ENCODE assay signal across 15 cellular contexts in genomic region chrX:68503830-68504229, GRCh38. TPM values are rescaled to one million over a fixed set of nuclear protein-coding genes. Genes with fewer than 3 reads are reported as not detected.
DNase-seq lines count a peak whose midpoint lies in the region; ATAC-seq and TF ChIP-seq lines count a peak whose summit lies in the region.
"Had no signal": no experiment of that assay in that cellular context is flagged by ENCODE, and none has a peak within 500 bp of the region (broad histone marks: within the 10 kb centered on the region; RNA-seq: fewer than 3 reads in every experiment).

No MANE protein-coding gene starts in this region.

- H2AFZ ChIP-seq in osteoblast (ENCODE audit: low read length), result no peak overlapping the region
- H2AFZ ChIP-seq: GM23338 had no signal

- TF ChIP-seq CTCF in HEK293 (tag by site-specific recombination; IDR thresholded peaks at IDR 0.05), result no peak
- TF ChIP-seq CTCF in osteoblast (IDR thresholded peaks at IDR 0.05; ENCODE audit: extremely low read depth, low read depth, low read length), result no peak

- DNase-seq in activated CD4-positive, alpha-beta T cell treated with anti-CD3 and anti-CD28 coated beads for 36 hours, result peak; percentile 47
- DNase-seq in activated CD4-positive, alpha-beta T cell treated with anti-CD3 and anti-CD28 coated beads, Interleukin-2, amount 50 U/mL, for 4 hours, result no peak
- no peak for DNase-seq in activated T-helper 1 cell treated with anti-CD3 and anti-CD28 coated beads, Interleukin-12 subunit alpha, Interleukin-12 subunit beta, Interleukin-2, Interleukin-4 antibody, amounts not matched to agents 30 ng/mL and 10 ng/mL and 1 ng/mL, durations not matched to agents 14 hours and 24 hours and 36 hours (ENCODE audit: low spot score)
- no peak for DNase-seq in osteoblast (ENCODE audit: insufficient read length, low spot score, missing footprints)
- no peak for DNase-seq in DMS153 treated with DMSO at 0.1 percent for 48 hours (lab: John Stamatoyannopoulos, UW; ENCODE audit: unreplicated experiment)
- DNase-seq in hepatic stellate cell (ENCODE audit: low spot score), result no peak
- DNase-seq: DMS 273 treated with DMSO at 0.1 percent for 48 hours, KG1, NCI-H2081, SK-N-SH had no signal

- no peak overlapping the region for H3K4me3 ChIP-seq in HEK293 (ENCODE audit: low read depth, low read length)
- H3K4me3 ChIP-seq in osteoblast (ENCODE audit: insufficient read depth, low read length), result no peak overlapping the region
- H3K4me3 ChIP-seq: GM23338 had no signal

- intact Hi-C loops in activated CD4-positive, alpha-beta T cell treated with anti-CD3 and anti-CD28 coated beads for 36 hours (cut with DNase I, micrococcal nuclease), result loop anchor here (1.0 to 10.0 kb wide), 5 partner anchors 67 to 1631 kb away; partner anchors contain the start of genes IGBP1 (in 2 of the 2), EFNB1 (in 1 of the 2) and PJA1 (in 1 of the 2)
- intact Hi-C loops in activated T-helper 1 cell treated with anti-CD3 and anti-CD28 coated beads, Interleukin-12 subunit alpha, Interleukin-12 subunit beta, Interleukin-2, Interleukin-4 antibody, amounts not matched to agents 30 ng/mL and 10 ng/mL and 1 ng/mL, durations not matched to agents 14 hours and 24 hours and 36 hours (cut with micrococcal nuclease), result loop anchor here (5.0 kb wide), 3 partner anchors 68 to 323 kb away; partner anchors contain the start of gene EFNB1

- peak overlapping the region; percentile 86 for H3K27ac Mint-ChIP-seq in activated CD4-positive, alpha-beta T cell treated with anti-CD3 and anti-CD28 coated beads for 36 hours
- peak overlapping the region; percentile 67 for H3K27ac Mint-ChIP-seq in activated T-helper 1 cell treated with anti-CD3 and anti-CD28 coated beads, Interleukin-12 subunit alpha, Interleukin-12 subunit beta, Interleukin-2, Interleukin-4 antibody, amounts not matched to agents 30 ng/mL and 10 ng/mL and 1 ng/mL, durations not matched to agents 14 hours and 24 hours and 36 hours
- H3K27ac Mint-ChIP-seq: GM23338, type B pancreatic cell had no signal

- POLR2A ChIA-PET in activated CD4-positive, alpha-beta T cell treated with anti-CD3 and anti-CD28 coated beads for 36 hours (lab: Charles Lee), result no interaction called here
- POLR2A ChIA-PET in HEK293 (lab: Yijun Ruan, JAX), result no interaction called here

- ATAC-seq in activated CD4-positive, alpha-beta T cell treated with anti-CD3 and anti-CD28 coated beads for 36 hours, result peak; percentile 47
- ATAC-seq in HG03196 (IDR thresholded peaks at IDR 0.05; ENCODE audit: unreplicated experiment), result no peak
- ATAC-seq: GM23338 had no signal

- peaks cover 84% of the 10 kb centered on the region for H3K79me2 ChIP-seq in osteoblast (ENCODE audit: insufficient read depth, low read length)

- H4K20me1 ChIP-seq in osteoblast (ENCODE audit: insufficient read depth, low read length), result peaks cover 13% of the 10 kb centered on the region

- peaks cover 6 to 25% of the 10 kb centered on the region in 2 experiments; a peak in 2 of 3 replicates for H3K36me3 ChIP-seq in HEK293 (ENCODE audit: control insufficient read depth in 2 of 2, insufficient read depth in 1 of 2, low read length in 2 of 2)
- H3K36me3 ChIP-seq in osteoblast (ENCODE audit: insufficient read depth, low read length), result no peaks in the 10 kb centered on the region

- no peaks in the 10 kb centered on the region for H3K27me3 ChIP-seq in osteoblast (ENCODE audit: insufficient read depth, low read length)

- H3K27me3 Mint-ChIP-seq in activated CD4-positive, alpha-beta T cell treated with anti-CD3 and anti-CD28 coated beads for 36 hours, result no peaks in the 10 kb centered on the region
- H3K27me3 Mint-ChIP-seq in activated T-helper 1 cell treated with anti-CD3 and anti-CD28 coated beads, Interleukin-12 subunit alpha, Interleukin-12 subunit beta, Interleukin-2, Interleukin-4 antibody, amounts not matched to agents 30 ng/mL and 10 ng/mL and 1 ng/mL, durations not matched to agents 14 hours and 24 hours and 36 hours (ENCODE audit: insufficient read depth), result no peaks in the 10 kb centered on the region
- H3K27me3 Mint-ChIP-seq: type B pancreatic cell had no signal

- H3K4me1 Mint-ChIP-seq in activated CD4-positive, alpha-beta T cell treated with anti-CD3 and anti-CD28 coated beads for 36 hours, result peaks cover 63% of the 10 kb centered on the region
- H3K4me1 Mint-ChIP-seq in activated T-helper 1 cell treated with anti-CD3 and anti-CD28 coated beads, Interleukin-12 subunit alpha, Interleukin-12 subunit beta, Interleukin-2, Interleukin-4 antibody, amounts not matched to agents 30 ng/mL and 10 ng/mL and 1 ng/mL, durations not matched to agents 14 hours and 24 hours and 36 hours (ENCODE audit: low read depth), result peaks cover 36% of the 10 kb centered on the region

- no peak overlapping the region for H3K27ac ChIP-seq in HEK293 (ENCODE audit: extremely low read depth, low read depth, low read length)
- peak overlapping the region; percentile 58 for H3K27ac ChIP-seq in osteoblast (ENCODE audit: low read depth, low read length)
- H3K27ac ChIP-seq: epithelial cell of prostate had no signal

- H3K4me3 Mint-ChIP-seq in activated CD4-positive, alpha-beta T cell treated with anti-CD3 and anti-CD28 coated beads for 36 hours, result peak overlapping the region; percentile 26
- no peak overlapping the region for H3K4me3 Mint-ChIP-seq in activated T-helper 1 cell treated with anti-CD3 and anti-CD28 coated beads, Interleukin-12 subunit alpha, Interleukin-12 subunit beta, Interleukin-2, Interleukin-4 antibody, amounts not matched to agents 30 ng/mL and 10 ng/mL and 1 ng/mL, durations not matched to agents 14 hours and 24 hours and 36 hours
- H3K4me3 Mint-ChIP-seq: GM23338, type B pancreatic cell had no signal

- peaks cover 26% of the 10 kb centered on the region for H3K36me3 Mint-ChIP-seq in activated CD4-positive, alpha-beta T cell treated with anti-CD3 and anti-CD28 coated beads for 36 hours (ENCODE audit: low read depth)
- H3K36me3 Mint-ChIP-seq in activated T-helper 1 cell treated with anti-CD3 and anti-CD28 coated beads, Interleukin-12 subunit alpha, Interleukin-12 subunit beta, Interleukin-2, Interleukin-4 antibody, amounts not matched to agents 30 ng/mL and 10 ng/mL and 1 ng/mL, durations not matched to agents 14 hours and 24 hours and 36 hours (ENCODE audit: low read depth), result peaks cover 9% of the 10 kb centered on the region
- H3K36me3 Mint-ChIP-seq: type B pancreatic cell had no signal

- H3K4me1 ChIP-seq in HEK293 (ENCODE audit: control insufficient read depth, insufficient read depth, low read length) (no peaks in the 10 kb centered on the region), osteoblast (ENCODE audit: insufficient read depth, low read length) (peaks cover 3% of the 10 kb centered on the region)

- no peak overlapping the region for H3K4me2 ChIP-seq in osteoblast (ENCODE audit: insufficient read depth, low read length)
- H3K4me2 ChIP-seq: GM23338, SK-N-SH had no signal

- H3K9me3 Mint-ChIP-seq in activated CD4-positive, alpha-beta T cell treated with anti-CD3 and anti-CD28 coated beads for 36 hours (ENCODE audit: low read depth), result no peaks in the 10 kb centered on the region
- no peaks in the 10 kb centered on the region for H3K9me3 Mint-ChIP-seq in activated T-helper 1 cell treated with anti-CD3 and anti-CD28 coated beads, Interleukin-12 subunit alpha, Interleukin-12 subunit beta, Interleukin-2, Interleukin-4 antibody, amounts not matched to agents 30 ng/mL and 10 ng/mL and 1 ng/mL, durations not matched to agents 14 hours and 24 hours and 36 hours
- H3K9me3 Mint-ChIP-seq: GM23338, type B pancreatic cell had no signal

- CTCF ChIA-PET in activated CD4-positive, alpha-beta T cell treated with anti-CD3 and anti-CD28 coated beads for 36 hours (lab: Charles Lee), result interaction anchor here (0.8 kb wide), 1 partner anchor 1644 kb away, joined by 3 read pairs; no protein-coding TSS in a partner anchor
- CTCF ChIA-PET in HEK293 (lab: Yijun Ruan, JAX), result no interaction called here

- no peaks in the 10 kb centered on the region for H3K9me3 ChIP-seq in HEK293 (ENCODE audit: control insufficient read depth, insufficient read depth, low read depth, low read length)
- no peaks in the 10 kb centered on the region for H3K9me3 ChIP-seq in osteoblast (ENCODE audit: low read depth, low read length)
- H3K9me3 ChIP-seq: SK-N-SH had no signal

TF ChIP-seq in HEK293, 187 proteins besides CTCF, POLR2A, EP300 and RAD21 (continues in another document):
- TF ChIP-seq, protein P1, sequence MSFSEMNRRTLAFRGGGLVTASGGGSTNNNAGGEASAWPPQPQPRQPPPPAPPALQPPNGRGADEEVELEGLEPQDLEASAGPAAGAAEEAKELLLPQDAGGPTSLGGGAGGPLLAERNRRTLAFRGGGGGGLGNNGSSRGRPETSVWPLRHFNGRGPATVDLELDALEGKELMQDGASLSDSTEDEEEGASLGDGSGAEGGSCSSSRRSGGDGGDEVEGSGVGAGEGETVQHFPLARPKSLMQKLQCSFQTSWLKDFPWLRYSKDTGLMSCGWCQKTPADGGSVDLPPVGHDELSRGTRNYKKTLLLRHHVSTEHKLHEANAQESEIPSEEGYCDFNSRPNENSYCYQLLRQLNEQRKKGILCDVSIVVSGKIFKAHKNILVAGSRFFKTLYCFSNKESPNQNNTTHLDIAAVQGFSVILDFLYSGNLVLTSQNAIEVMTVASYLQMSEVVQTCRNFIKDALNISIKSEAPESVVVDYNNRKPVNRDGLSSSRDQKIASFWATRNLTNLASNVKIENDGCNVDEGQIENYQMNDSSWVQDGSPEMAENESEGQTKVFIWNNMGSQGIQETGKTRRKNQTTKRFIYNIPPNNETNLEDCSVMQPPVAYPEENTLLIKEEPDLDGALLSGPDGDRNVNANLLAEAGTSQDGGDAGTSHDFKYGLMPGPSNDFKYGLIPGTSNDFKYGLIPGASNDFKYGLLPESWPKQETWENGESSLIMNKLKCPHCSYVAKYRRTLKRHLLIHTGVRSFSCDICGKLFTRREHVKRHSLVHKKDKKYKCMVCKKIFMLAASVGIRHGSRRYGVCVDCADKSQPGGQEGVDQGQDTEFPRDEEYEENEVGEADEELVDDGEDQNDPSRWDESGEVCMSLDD (tag by site-specific recombination; IDR thresholded peaks at IDR 0.05), result 0 out of 2 replicates have a peak, but pooled peaks have one; percentile 17
- TF ChIP-seq ZNF175 (tag by site-specific recombination; IDR thresholded peaks at IDR 0.05), result no peak
- no peak for TF ChIP-seq ZXDB (tag by site-specific recombination; IDR thresholded peaks at IDR 0.05)
- TF ChIP-seq ZNF677 (tag by site-specific recombination; IDR thresholded peaks at IDR 0.05), result no peak
- TF ChIP-seq SP7 (tag by site-specific recombination; IDR thresholded peaks at IDR 0.05), result 0 out of 2 replicates have a peak, but pooled peaks have one; percentile 21

RNA-seq across cellular contexts. Expression of gene YIPF6, which starts 5.0 kb away (rescaled TPM):
- total RNA-seq in activated CD4-positive, alpha-beta T cell treated with anti-CD3 and anti-CD28 coated beads for 36 hours, result 10 to 100 TPM in 1 of 2 experiments, 1 to 10 TPM in 1; 8.2 to 18.1 TPM
- total RNA-seq in activated T-helper 1 cell treated with anti-CD3 and anti-CD28 coated beads, Interleukin-12 subunit alpha, Interleukin-12 subunit beta, Interleukin-2, Interleukin-4 antibody, amounts not matched to agents 30 ng/mL and 10 ng/mL and 1 ng/mL, durations not matched to agents 14 hours and 24 hours and 36 hours, result 20.5 and 23.6 TPM in 2 replicates
- 21.5 and 27.1 TPM in 2 replicates for total RNA-seq in osteoblast
